Comparison of ENCODE assay signal across 1 cellular context in the genomic region with DNA sequence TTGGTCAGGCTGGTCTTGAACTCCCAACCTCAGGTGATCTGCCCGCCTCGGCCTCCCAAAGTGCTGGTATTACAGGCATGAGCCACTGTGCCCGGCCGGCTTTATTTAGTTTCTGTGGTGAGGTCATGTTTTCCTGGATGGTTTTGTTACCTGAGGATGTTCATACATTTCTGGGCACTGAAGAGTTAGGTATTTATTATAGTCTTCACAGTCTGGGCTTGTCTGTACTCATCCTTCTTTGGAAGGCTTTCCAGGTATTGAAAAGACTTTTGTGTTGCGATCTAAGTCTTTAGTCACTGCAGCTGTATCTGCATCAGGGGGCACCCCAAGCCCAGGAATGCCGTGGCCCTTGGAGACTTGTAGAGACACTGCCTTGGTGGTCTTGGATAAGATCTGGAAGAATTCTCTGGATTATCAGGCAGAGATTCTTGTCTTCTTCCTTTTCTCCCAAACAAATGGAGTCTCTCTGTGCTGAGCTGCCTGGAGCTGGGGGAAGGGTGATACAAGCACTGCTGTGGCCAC.
TF ChIP-seq lines count a peak whose summit lies in the region.

No MANE protein-coding gene starts in this region.

TF ChIP-seq in GM23338, 12 proteins besides CTCF, POLR2A, EP300 and RAD21 (continued from another document):
- TF ChIP-seq, protein P1, sequence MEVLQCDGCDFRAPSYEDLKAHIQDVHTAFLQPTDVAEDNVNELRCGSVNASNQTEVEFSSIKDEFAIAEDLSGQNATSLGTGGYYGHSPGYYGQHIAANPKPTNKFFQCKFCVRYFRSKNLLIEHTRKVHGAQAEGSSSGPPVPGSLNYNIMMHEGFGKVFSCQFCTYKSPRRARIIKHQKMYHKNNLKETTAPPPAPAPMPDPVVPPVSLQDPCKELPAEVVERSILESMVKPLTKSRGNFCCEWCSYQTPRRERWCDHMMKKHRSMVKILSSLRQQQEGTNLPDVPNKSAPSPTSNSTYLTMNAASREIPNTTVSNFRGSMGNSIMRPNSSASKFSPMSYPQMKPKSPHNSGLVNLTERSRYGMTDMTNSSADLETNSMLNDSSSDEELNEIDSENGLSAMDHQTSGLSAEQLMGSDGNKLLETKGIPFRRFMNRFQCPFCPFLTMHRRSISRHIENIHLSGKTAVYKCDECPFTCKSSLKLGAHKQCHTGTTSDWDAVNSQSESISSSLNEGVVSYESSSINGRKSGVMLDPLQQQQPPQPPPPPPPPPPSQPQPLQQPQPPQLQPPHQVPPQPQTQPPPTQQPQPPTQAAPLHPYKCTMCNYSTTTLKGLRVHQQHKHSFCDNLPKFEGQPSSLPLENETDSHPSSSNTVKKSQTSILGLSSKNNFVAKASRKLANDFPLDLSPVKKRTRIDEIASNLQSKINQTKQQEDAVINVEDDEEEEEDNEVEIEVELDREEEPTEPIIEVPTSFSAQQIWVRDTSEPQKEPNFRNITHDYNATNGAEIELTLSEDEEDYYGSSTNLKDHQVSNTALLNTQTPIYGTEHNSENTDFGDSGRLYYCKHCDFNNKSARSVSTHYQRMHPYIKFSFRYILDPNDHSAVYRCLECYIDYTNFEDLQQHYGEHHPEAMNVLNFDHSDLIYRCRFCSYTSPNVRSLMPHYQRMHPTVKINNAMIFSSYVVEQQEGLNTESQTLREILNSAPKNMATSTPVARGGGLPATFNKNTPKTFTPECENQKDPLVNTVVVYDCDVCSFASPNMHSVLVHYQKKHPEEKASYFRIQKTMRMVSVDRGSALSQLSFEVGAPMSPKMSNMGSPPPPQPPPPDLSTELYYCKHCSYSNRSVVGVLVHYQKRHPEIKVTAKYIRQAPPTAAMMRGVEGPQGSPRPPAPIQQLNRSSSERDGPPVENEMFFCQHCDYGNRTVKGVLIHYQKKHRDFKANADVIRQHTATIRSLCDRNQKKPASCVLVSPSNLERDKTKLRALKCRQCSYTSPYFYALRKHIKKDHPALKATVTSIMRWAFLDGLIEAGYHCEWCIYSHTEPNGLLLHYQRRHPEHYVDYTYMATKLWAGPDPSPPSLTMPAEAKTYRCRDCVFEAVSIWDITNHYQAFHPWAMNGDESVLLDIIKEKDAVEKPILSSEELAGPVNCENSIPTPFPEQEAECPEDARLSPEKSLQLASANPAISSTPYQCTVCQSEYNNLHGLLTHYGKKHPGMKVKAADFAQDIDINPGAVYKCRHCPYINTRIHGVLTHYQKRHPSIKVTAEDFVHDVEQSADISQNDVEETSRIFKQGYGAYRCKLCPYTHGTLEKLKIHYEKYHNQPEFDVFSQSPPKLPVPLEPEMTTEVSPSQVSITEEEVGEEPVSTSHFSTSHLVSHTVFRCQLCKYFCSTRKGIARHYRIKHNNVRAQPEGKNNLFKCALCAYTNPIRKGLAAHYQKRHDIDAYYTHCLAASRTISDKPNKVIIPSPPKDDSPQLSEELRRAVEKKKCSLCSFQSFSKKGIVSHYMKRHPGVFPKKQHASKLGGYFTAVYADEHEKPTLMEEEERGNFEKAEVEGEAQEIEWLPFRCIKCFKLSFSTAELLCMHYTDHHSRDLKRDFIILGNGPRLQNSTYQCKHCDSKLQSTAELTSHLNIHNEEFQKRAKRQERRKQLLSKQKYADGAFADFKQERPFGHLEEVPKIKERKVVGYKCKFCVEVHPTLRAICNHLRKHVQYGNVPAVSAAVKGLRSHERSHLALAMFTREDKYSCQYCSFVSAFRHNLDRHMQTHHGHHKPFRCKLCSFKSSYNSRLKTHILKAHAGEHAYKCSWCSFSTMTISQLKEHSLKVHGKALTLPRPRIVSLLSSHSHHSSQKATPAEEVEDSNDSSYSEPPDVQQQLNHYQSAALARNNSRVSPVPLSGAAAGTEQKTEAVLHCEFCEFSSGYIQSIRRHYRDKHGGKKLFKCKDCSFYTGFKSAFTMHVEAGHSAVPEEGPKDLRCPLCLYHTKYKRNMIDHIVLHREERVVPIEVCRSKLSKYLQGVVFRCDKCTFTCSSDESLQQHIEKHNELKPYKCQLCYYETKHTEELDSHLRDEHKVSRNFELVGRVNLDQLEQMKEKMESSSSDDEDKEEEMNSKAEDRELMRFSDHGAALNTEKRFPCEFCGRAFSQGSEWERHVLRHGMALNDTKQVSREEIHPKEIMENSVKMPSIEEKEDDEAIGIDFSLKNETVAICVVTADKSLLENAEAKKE (CRISPR knock-in tag; IDR thresholded peaks at IDR 0.05), result no peak
- TF ChIP-seq POLR2AphosphoS5 (IDR thresholded peaks at IDR 0.05; ENCODE audit: low read depth) (no peak), EZH2phosphoT487 (IDR thresholded peaks at IDR 0.05; ENCODE audit: unreplicated experiment) (no peak), JUNB (IDR thresholded peaks at IDR 0.05; ENCODE audit: unreplicated experiment) (no peak)
